9 cellular contexts compared by ENCODE assay signal in the genomic region with DNA sequence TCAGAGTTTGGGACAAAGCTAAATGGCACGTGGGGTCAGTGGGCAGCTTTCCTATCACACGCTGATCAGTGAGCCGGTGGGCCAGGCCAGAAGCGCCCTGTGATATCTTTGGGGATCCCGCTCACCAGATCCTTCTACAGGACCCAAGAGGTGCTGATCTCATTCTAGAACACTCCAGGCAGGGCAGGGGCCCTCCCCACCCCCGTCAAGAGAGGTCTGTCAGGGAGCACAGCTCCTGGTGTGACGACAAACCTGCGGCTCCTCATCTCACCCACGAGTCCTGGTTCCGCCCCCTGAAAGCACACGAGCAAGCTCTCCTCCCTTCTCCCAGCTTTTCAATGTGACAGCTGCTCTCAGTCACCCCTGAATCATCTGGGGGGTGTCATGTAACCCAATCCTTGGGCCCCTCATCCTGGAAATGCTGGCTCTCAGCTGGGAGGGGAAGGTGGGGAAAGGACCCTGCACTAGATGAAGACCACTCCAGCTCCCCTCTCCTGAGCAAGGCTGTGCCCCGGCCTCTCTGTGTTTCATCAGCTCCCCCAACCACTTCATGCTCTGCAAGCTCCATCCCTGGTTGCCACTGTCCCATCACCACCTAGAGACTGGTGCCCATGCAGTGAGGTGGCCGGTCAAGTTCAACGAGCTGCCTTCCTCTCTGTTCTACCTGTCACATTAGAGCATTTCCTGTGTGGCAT. TPM values are rescaled to one million over a fixed set of nuclear protein-coding genes. Genes with fewer than 3 reads are reported as not detected.
DNase-seq lines count a peak whose midpoint lies in the region; ATAC-seq and TF ChIP-seq lines count a peak whose summit lies in the region.
"Had no signal": no experiment of that assay in that cellular context is flagged by ENCODE, and none has a peak within 500 bp of the region (broad histone marks: within the 10 kb centered on the region; RNA-seq: fewer than 3 reads in every experiment).

No MANE protein-coding gene starts in this region.

- no peaks in the 10 kb centered on the region for H3K9me3 Mint-ChIP-seq in T-helper 1 cell treated with Interleukin-12 subunit alpha and Interleukin-12 subunit beta and Interleukin-4 antibody, amounts not matched to agents 30 μg/mL and 1 μg/mL, for 36 hours
- H3K9me3 Mint-ChIP-seq in activated T-cell treated with anti-CD3 and anti-CD28 coated beads, Interleukin-2, amount 50 U/mL, for 4 hours: no peaks in the 10 kb centered on the region

- intact Hi-C loops in stomach (cut with DNase I; ENCODE audit: low total_unique reads): no loop called here

- H3K27me3 Mint-ChIP-seq in T-helper 1 cell treated with Interleukin-12 subunit alpha and Interleukin-12 subunit beta and Interleukin-4 antibody, amounts not matched to agents 30 μg/mL and 1 μg/mL, for 36 hours (ENCODE audit: low read depth): no peaks in the 10 kb centered on the region
- no peaks in the 10 kb centered on the region for H3K27me3 Mint-ChIP-seq in activated T-cell treated with anti-CD3 and anti-CD28 coated beads, Interleukin-2, amount 50 U/mL, for 4 hours (ENCODE audit: low read depth)

- ATAC-seq in activated T-cell treated with anti-CD3 and anti-CD28 coated beads, Interleukin-2, amount 50 U/mL, for 4 hours: peak; percentile 7 to 8
- ATAC-seq in GM18868 (IDR thresholded peaks at IDR 0.05; ENCODE audit: unreplicated experiment): no peak

- H3K27ac ChIP-seq in layer of hippocampus (ENCODE audit: low read depth, low read length): peak overlapping the region; percentile 50
- H3K27ac ChIP-seq in stomach: peak overlapping the region in 4 of 5 donors; percentile 99

- no peak for TF ChIP-seq EP300 in stomach (IDR thresholded peaks at IDR 0.05)

- H3K27me3 ChIP-seq in layer of hippocampus (ENCODE audit: control insufficient read depth, insufficient read depth, low read length): no peaks in the 10 kb centered on the region
- H3K27me3 ChIP-seq in stomach: no peaks in the 10 kb centered on the region

- H3K36me3 Mint-ChIP-seq in T-helper 1 cell treated with Interleukin-12 subunit alpha and Interleukin-12 subunit beta and Interleukin-4 antibody, amounts not matched to agents 30 μg/mL and 1 μg/mL, for 36 hours (ENCODE audit: low read depth): peaks cover 18% of the 10 kb centered on the region
- H3K36me3 Mint-ChIP-seq in activated T-cell treated with anti-CD3 and anti-CD28 coated beads, Interleukin-2, amount 50 U/mL, for 4 hours (ENCODE audit: insufficient read depth): peaks cover 6% of the 10 kb centered on the region

- DNase-seq in T-helper 1 cell (no peak), stomach (no peak), GM19240 (ENCODE audit: insufficient read length, low spot score) (no peak), GDM1 (lab: John Stamatoyannopoulos, UW) (no peak)
- peak; percentile 49 for DNase-seq in activated T-cell treated with anti-CD3 and anti-CD28 coated beads, Interleukin-2, amount 50 U/mL, for 4 hours
- DNase-seq: NCI-H1417 had no signal

- WGBS in stomach, 5 donors: 42 to 76% (median 56%) methylated on average over 9 to 14 of the region's 14 CpGs

- H3K4me1 ChIP-seq in stomach: peaks cover 34 to 59% (median 50%) of the 10 kb centered on the region in 4 donors

- peaks cover 20% of the 10 kb centered on the region for H3K4me1 Mint-ChIP-seq in T-helper 1 cell treated with Interleukin-12 subunit alpha and Interleukin-12 subunit beta and Interleukin-4 antibody, amounts not matched to agents 30 μg/mL and 1 μg/mL, for 36 hours (ENCODE audit: low read depth)
- H3K4me1 Mint-ChIP-seq in activated T-cell treated with anti-CD3 and anti-CD28 coated beads, Interleukin-2, amount 50 U/mL, for 4 hours (ENCODE audit: low read depth): peaks cover 31% of the 10 kb centered on the region

- TF ChIP-seq POLR2A in stomach (IDR thresholded peaks at IDR 0.05): no peak

- peaks cover 13 to 25% (median 24%) of the 10 kb centered on the region in 4 donors for H3K36me3 ChIP-seq in stomach

- H3K4me3 Mint-ChIP-seq in T-helper 1 cell treated with Interleukin-12 subunit alpha and Interleukin-12 subunit beta and Interleukin-4 antibody, amounts not matched to agents 30 μg/mL and 1 μg/mL, for 36 hours: peak overlapping the region; percentile 100
- peak overlapping the region; percentile 100 for H3K4me3 Mint-ChIP-seq in activated T-cell treated with anti-CD3 and anti-CD28 coated beads, Interleukin-2, amount 50 U/mL, for 4 hours

- peak overlapping the region; percentile 98 for H3K27ac Mint-ChIP-seq in T-helper 1 cell treated with Interleukin-12 subunit alpha and Interleukin-12 subunit beta and Interleukin-4 antibody, amounts not matched to agents 30 μg/mL and 1 μg/mL, for 36 hours

- TF ChIP-seq CTCF in stomach (IDR thresholded peaks at IDR 0.05): no peak

- H3K4me3 ChIP-seq in stomach: peak overlapping the region in 2 of 4 donors; percentile 88 to 90

- no peaks in the 10 kb centered on the region for H3K9me3 ChIP-seq in stomach

RNA-seq across cellular contexts. Expression of a gene that starts 4.6 kb away (rescaled TPM):
- 100 to 1,000 TPM; 140 to 162 (median 150) TPM for total RNA-seq in activated T-cell treated with anti-CD3 and anti-CD28 coated beads, Interleukin-2, amount 50 U/mL, for 4 hours
- 10 to 100 TPM; 13.2 to 61.6 (median 35.3) TPM for total RNA-seq in stomach
- polyA plus RNA-seq in stomach: 10 to 100 TPM in 2 of 3 donors, 1 to 10 TPM in 1; 9.0 to 13.9 (median 12.6) TPM

RNA-seq across cellular contexts. Expression of a gene that starts 5.6 kb away (rescaled TPM):
- total RNA-seq in activated T-cell treated with anti-CD3 and anti-CD28 coated beads, Interleukin-2, amount 50 U/mL, for 4 hours: 1 to 10 TPM; 2.0 to 2.7 (median 2.3) TPM
- 10 to 100 TPM in 1 of 5 donors, 1 to 10 TPM in 2, under 1 TPM in 1, not detected in 1; 0.89 to 16.2 (median 2.9) TPM for total RNA-seq in stomach
- 1 to 10 TPM; 2.3 to 7.0 (median 6.3) TPM for polyA plus RNA-seq in stomach

RNA-seq across cellular contexts. Expression of a gene that starts 22.5 kb away (rescaled TPM):
- 10 to 100 TPM in 1 of 3 donors, 1 to 10 TPM in 2; 6.9 to 10.4 (median 8.6) TPM for total RNA-seq in activated T-cell treated with anti-CD3 and anti-CD28 coated beads, Interleukin-2, amount 50 U/mL, for 4 hours
- 1 to 10 TPM in 2 of 5 donors, not detected in 3; 2.3 to 8.3 TPM for total RNA-seq in stomach
- polyA plus RNA-seq in stomach: 10 to 100 TPM in 1 of 3 donors, 1 to 10 TPM in 2; 4.4 to 12.7 (median 8.1) TPM

RNA-seq across cellular contexts. Expression of a gene that starts 32.2 kb away (rescaled TPM):
- total RNA-seq in activated T-cell treated with anti-CD3 and anti-CD28 coated beads, Interleukin-2, amount 50 U/mL, for 4 hours: 100 to 1,000 TPM; 190 to 224 (median 221) TPM
- 10 to 100 TPM; 23.2 to 63.8 (median 35.6) TPM for total RNA-seq in stomach
- polyA plus RNA-seq in stomach: 100 to 1,000 TPM; 114 to 161 (median 125) TPM

RNA-seq across cellular contexts. Expression of a gene that starts 40.9 kb away (rescaled TPM):
- total RNA-seq in activated T-cell treated with anti-CD3 and anti-CD28 coated beads, Interleukin-2, amount 50 U/mL, for 4 hours: 100 to 1,000 TPM in 2 of 3 donors, 10 to 100 TPM in 1; 96.7 to 128 (median 108) TPM
- total RNA-seq in stomach: 10 to 100 TPM; 18.5 to 93.9 (median 67.7) TPM
- polyA plus RNA-seq in stomach: 10 to 100 TPM; 24.9 to 35.5 (median 25.2) TPM
